8 cellular contexts compared by ENCODE assay signal in genomic region chr12:109844983-109845841, GRCh38. TPM values are rescaled to one million over a fixed set of nuclear protein-coding genes. Genes with fewer than 3 reads are reported as not detected.
DNase-seq lines count a peak whose midpoint lies in the region; ATAC-seq lines count a peak whose summit lies in the region.

No MANE protein-coding gene starts in this region.

- ATAC-seq in GM19035 (IDR thresholded peaks at IDR 0.05; ENCODE audit: unreplicated experiment) (peak; percentile 91), HG03442 (IDR thresholded peaks at IDR 0.05; ENCODE audit: unreplicated experiment) (peak; percentile 70)

- DNase-seq in AG20443 (ENCODE audit: low spot score) (peak; percentile 98), NCI-H69 (lab: John Stamatoyannopoulos, UW) (peak; percentile 87), dermis blood vessel endothelial cell (peak; percentile 86), lung microvascular endothelial cell (ENCODE audit: low read depth in 2 of 2) (peak; percentile 80 to 86)
- peak; percentile 82 to 86 for DNase-seq in activated CD4-positive, alpha-beta T cell treated with anti-CD3 and anti-CD28 coated beads, Interleukin-2, amount 50 U/mL, for 24 hours (ENCODE audit: low read depth in 1 of 2, low spot score in 1 of 2)
- DNase-seq in stimulated activated CD4-positive, alpha-beta T cell treated with anti-CD3 and anti-CD28 coated beads, TNF-alpha, amount 100 ng/mL, for 48 hours (ENCODE audit: low read depth in 3 of 3), result peak; percentile 80 to 90 (median 87)

RNA-seq across cellular contexts. Expression of gene TRPV4, which starts 12.0 kb away (rescaled TPM):
- total RNA-seq in dermis blood vessel endothelial cell (1.4 and 2.5 TPM in 2 replicates), lung microvascular endothelial cell (1.3 and 1.8 TPM in 2 replicates)

RNA-seq across cellular contexts. Expression of gene GLTP, which starts 35.1 kb away (rescaled TPM):
- total RNA-seq in dermis blood vessel endothelial cell (60.4 and 79.8 TPM in 2 replicates), lung microvascular endothelial cell (41.8 and 44.6 TPM in 2 replicates)

RNA-seq across cellular contexts. Expression of gene TCHP, which starts 54.9 kb away (rescaled TPM):
- total RNA-seq in dermis blood vessel endothelial cell (7.5 and 17.4 TPM in 2 replicates), lung microvascular endothelial cell (4.6 and 5.8 TPM in 2 replicates)

Comparison
In these comparisons a context has a peak if more than half of its experiments do, and no peak if none do; other contexts are left out.
1. Peak in every context shown above with its lines: DNase-seq and ATAC-seq.